In the genomic region with DNA sequence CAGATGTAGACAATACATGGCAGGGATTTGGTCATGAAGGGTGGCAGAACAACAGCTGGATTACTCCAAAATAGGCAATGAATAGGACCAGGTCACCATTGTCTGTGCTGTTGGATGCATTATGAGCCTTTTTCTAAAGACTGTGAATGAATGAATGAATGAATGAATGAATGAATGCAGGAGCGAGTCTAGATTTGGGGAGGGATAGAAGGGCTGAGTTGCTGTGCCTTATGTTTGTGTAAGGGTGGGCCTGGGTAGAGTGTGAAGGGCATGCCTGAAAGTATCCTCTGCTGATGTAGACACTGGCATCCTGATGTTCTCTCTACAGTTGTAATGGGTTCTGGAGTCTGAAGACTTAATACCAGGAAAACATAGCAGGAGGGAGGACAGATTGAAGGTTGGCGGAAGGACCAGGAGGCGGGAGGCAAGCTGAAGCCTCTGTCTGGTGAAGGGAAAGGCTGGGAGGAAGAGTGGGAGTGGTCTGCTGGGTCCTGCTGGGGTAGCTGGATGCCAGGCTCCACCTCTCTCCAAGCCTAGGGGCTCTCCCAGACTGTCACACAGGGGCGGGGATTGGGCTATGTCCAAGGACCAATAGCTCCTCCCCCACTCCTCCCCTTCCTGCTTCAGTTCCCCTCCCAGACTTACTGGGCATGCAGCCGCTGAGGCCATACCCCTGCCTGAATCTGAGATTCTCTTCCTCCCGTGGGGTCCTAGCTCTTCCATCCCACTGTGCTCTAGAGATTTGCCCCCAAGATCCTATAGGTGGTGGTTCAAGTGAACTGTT, we compare ENCODE assay signal across 9 cellular contexts. TPM values are rescaled to one million over a fixed set of nuclear protein-coding genes. Genes with fewer than 3 reads are reported as not detected.
DNase-seq lines count a peak whose midpoint lies in the region; ATAC-seq and TF ChIP-seq lines count a peak whose summit lies in the region.
"Had no signal": no experiment of that assay in that cellular context is flagged by ENCODE, and none has a peak within 500 bp of the region (broad histone marks: within the 10 kb centered on the region; RNA-seq: fewer than 3 reads in every experiment).

No MANE protein-coding gene starts in this region.

- DNase-seq in DMS153 treated with DMSO at 0.1 percent for 48 hours (lab: John Stamatoyannopoulos, UW; ENCODE audit: unreplicated experiment) (peak; percentile 85), HUDEP-2 (lab: John Stamatoyannopoulos, UW; ENCODE audit: unreplicated experiment in 76 of 76) (peak in 56 of 76 experiments; percentile 2 to 63 (median 31)), SK-N-MC (ENCODE audit: low read depth, low spot score) (peak; percentile 66), fibroblast of pulmonary artery (ENCODE audit: low read depth) (peak; percentile 95), myocyte (ENCODE audit: low read depth) (peak; percentile 15)
- DNase-seq in activated effector memory CD4-positive, alpha-beta T cell treated with Interleukin-2 at 50 U/mL for 16 hours, result no peak
- no peak for DNase-seq in effector memory CD8-positive, alpha-beta T cell

- peaks cover 11 to 18% of the 10 kb centered on the region in 2 donors for H3K4me1 Mint-ChIP-seq in effector memory CD8-positive, alpha-beta T cell (ENCODE audit: low read depth in 2 of 2)

- ATAC-seq in GM21381 (IDR thresholded peaks at IDR 0.05; ENCODE audit: unreplicated experiment), result peak; percentile 48
- ATAC-seq in effector memory CD8-positive, alpha-beta T cell (replicated peaks), result no peak
- ATAC-seq: Panc1 had no signal

- H3K27ac Mint-ChIP-seq in effector memory CD8-positive, alpha-beta T cell, result no peak overlapping the region

- H3K4me3 ChIP-seq in SK-N-MC, result peak overlapping the region; percentile 71
- H3K4me3 ChIP-seq in fibroblast of pulmonary artery (replicated peaks; ENCODE audit: low read depth, low read length), result no peak overlapping the region

- no peaks in the 10 kb centered on the region for H3K27me3 Mint-ChIP-seq in effector memory CD8-positive, alpha-beta T cell

- H3K9me3 ChIP-seq in SK-N-MC (ENCODE audit: low read depth, low read length), result no peaks in the 10 kb centered on the region

- no peak for TF ChIP-seq CTCF in fibroblast of pulmonary artery (IDR thresholded peaks at IDR 0.05; ENCODE audit: low read length, missing control alignments)

- no peaks in the 10 kb centered on the region for H3K9me3 Mint-ChIP-seq in effector memory CD8-positive, alpha-beta T cell

- H3K4me3 Mint-ChIP-seq in effector memory CD8-positive, alpha-beta T cell, result no peak overlapping the region

- peaks cover 4% of the 10 kb centered on the region for H3K36me3 Mint-ChIP-seq in effector memory CD8-positive, alpha-beta T cell (ENCODE audit: insufficient read depth)

- peak overlapping the region; percentile 55 for H3K27ac ChIP-seq in SK-N-MC

- peak overlapping the region; percentile 58 for H3K9ac ChIP-seq in SK-N-MC (ENCODE audit: insufficient read length)

- peaks cover 8% of the 10 kb centered on the region for H3K36me3 ChIP-seq in SK-N-MC (ENCODE audit: insufficient read depth, low read length)

RNA-seq across cellular contexts. Expression of a gene that starts 4.8 kb away (rescaled TPM):
- 17.7 and 28.2 TPM in 2 replicates for total RNA-seq in myocyte
- polyA plus RNA-seq in myocyte (2012), result 20.1 TPM

RNA-seq across cellular contexts. Expression of a gene that starts 12.2 kb away (rescaled TPM):
- 37.9 and 47.1 TPM in 2 replicates for total RNA-seq in myocyte
- 65.3 TPM for polyA plus RNA-seq in myocyte (2012)

RNA-seq across cellular contexts. Expression of a gene that starts 12.4 kb away (rescaled TPM):
- 31.5 and 35.3 TPM in 2 replicates for total RNA-seq in myocyte
- 29.6 TPM for polyA plus RNA-seq in myocyte (2012)

RNA-seq across cellular contexts. Expression of a gene that starts 28.1 kb away (rescaled TPM):
- not detected in 2 replicates for total RNA-seq in myocyte
- polyA plus RNA-seq in myocyte (2012), result 0.24 TPM

RNA-seq across cellular contexts. Expression of a gene that starts 28.2 kb away (rescaled TPM):
- 5.6 and 7.8 TPM in 2 replicates for total RNA-seq in myocyte
- 7.0 TPM for polyA plus RNA-seq in myocyte (2012)

Comparison
In these comparisons a context has a peak if more than half of its experiments do, and no peak if none do; other contexts are left out.
1. DNase-seq: peak in DMS153 treated with DMSO at 0.1 percent for 48 hours (single experiment), HUDEP-2 (56 of 76), SK-N-MC (single experiment), fibroblast of pulmonary artery (single experiment) and myocyte (single experiment); none in activated effector memory CD4-positive, alpha-beta T cell treated with Interleukin-2 at 50 U/mL for 16 hours (single experiment) and effector memory CD8-positive, alpha-beta T cell (0 of 3).